In genomic region chr6:32175711-32176475, GRCh38 we compare ENCODE assay signal across 8 cellular contexts. TPM values are rescaled to one million over a fixed set of nuclear protein-coding genes. Genes with fewer than 3 reads are reported as not detected.
DNase-seq lines count a peak whose midpoint lies in the region; ATAC-seq and TF ChIP-seq lines count a peak whose summit lies in the region.

Gene AGPAT1 (minus strand): TSS chr6:32176084. CDS start chr6:32171496, 4,588 bp downstream.

- H3K27me3 Mint-ChIP-seq in T-helper 2 cell treated with Interferon-gamma antibody and Interleukin-4, amounts not matched to agents 5 μg/mL and 100 μg/mL, for 36 hours (ENCODE audit: low read depth), result no peaks in the 10 kb centered on the region

- peak within 1 kb of the TSS; percentile 98 for H3K27ac Mint-ChIP-seq in T-helper 2 cell treated with Interferon-gamma antibody and Interleukin-4, amounts not matched to agents 5 μg/mL and 100 μg/mL, for 36 hours

- H3K27me3 ChIP-seq in prostate gland (replicated peaks; ENCODE audit: insufficient read depth) (no peaks in the 10 kb centered on the region), upper lobe of right lung (no peaks in the 10 kb centered on the region)

- no peaks in the 10 kb centered on the region for H3K4me1 ChIP-seq in prostate gland (replicated peaks)
- peaks cover 37% of the 10 kb centered on the region for H3K4me1 ChIP-seq in upper lobe of right lung

- peaks cover 47% of the 10 kb centered on the region for H3K4me1 Mint-ChIP-seq in T-helper 2 cell treated with Interferon-gamma antibody and Interleukin-4, amounts not matched to agents 5 μg/mL and 100 μg/mL, for 36 hours (ENCODE audit: low read depth)

- DNase-seq in GM04503 (ENCODE audit: low read depth) (peak; percentile 84), NCI-H2029 treated with DMSO at 0.1 percent for 48 hours (lab: John Stamatoyannopoulos, UW) (peak; percentile 82), anterior cingulate cortex (lab: John Stamatoyannopoulos, UW) (peak; percentile 65 to 99 (median 96)), left ventricle myocardium superior (peak; percentile 98), prostate gland (ENCODE audit: low spot score) (peak; percentile 96), upper lobe of right lung (peak; percentile 97)
- peak; percentile 93 for DNase-seq in T-helper 2 cell treated with Interferon-gamma antibody and Interleukin-4, amounts not matched to agents 5 μg/mL and 100 μg/mL, for 36 hours (ENCODE audit: low spot score)

- peaks cover 21% of the 10 kb centered on the region for H3K36me3 Mint-ChIP-seq in T-helper 2 cell treated with Interferon-gamma antibody and Interleukin-4, amounts not matched to agents 5 μg/mL and 100 μg/mL, for 36 hours (ENCODE audit: low read depth)

- H3K36me3 ChIP-seq in prostate gland (no peaks in the 10 kb centered on the region), upper lobe of right lung (peaks cover 11% of the 10 kb centered on the region)

- no peak for TF ChIP-seq CTCF in prostate gland (IDR thresholded peaks at IDR 0.05)
- no peak for TF ChIP-seq CTCF in upper lobe of right lung (IDR thresholded peaks at IDR 0.05)

- intact Hi-C loops in left ventricle myocardium superior (cut with micrococcal nuclease), result loop anchor here (10.0 kb wide), 1 partner anchor 51 kb away; the partner anchor contains the start of gene ATF6B
- intact Hi-C loops in prostate gland (cut with DNase I), result loop anchor here (5.0 kb wide), 1 partner anchor 279 kb away; the partner anchor contains the start of gene EHMT2
- intact Hi-C loops in upper lobe of right lung (cut with DNase I), result no loop called here

- peak within 1 kb of the TSS; percentile 97 for H3K4me3 Mint-ChIP-seq in T-helper 2 cell treated with Interferon-gamma antibody and Interleukin-4, amounts not matched to agents 5 μg/mL and 100 μg/mL, for 36 hours

- ATAC-seq in HG02798 (IDR thresholded peaks at IDR 0.05; ENCODE audit: poor library complexity, unreplicated experiment) (peak; percentile 51), left ventricle myocardium superior (peak; percentile 68), upper lobe of right lung (peak; percentile 81)

- peak within 1 kb of the TSS; percentile 94 for H3K4me3 ChIP-seq in prostate gland
- peak within 1 kb of the TSS; percentile 85 for H3K4me3 ChIP-seq in upper lobe of right lung

- TF ChIP-seq POLR2A in prostate gland (IDR thresholded peaks at IDR 0.05), result peak; percentile 60

- no peaks in the 10 kb centered on the region for H3K9me3 Mint-ChIP-seq in T-helper 2 cell treated with Interferon-gamma antibody and Interleukin-4, amounts not matched to agents 5 μg/mL and 100 μg/mL, for 36 hours

- H3K27ac ChIP-seq in prostate gland (peak within 1 kb of the TSS; percentile 93), upper lobe of right lung (peak within 1 kb of the TSS; percentile 98)

- under 1% methylated on average over 27 of the region's 27 CpGs for WGBS in prostate gland

- H3K9me3 ChIP-seq in prostate gland, result no peaks in the 10 kb centered on the region
- H3K9me3 ChIP-seq in upper lobe of right lung, result no peaks in the 10 kb centered on the region

RNA-seq across cellular contexts. Expression of gene AGPAT1, which starts in this region (rescaled TPM):
- 49.7 TPM for total RNA-seq in left ventricle myocardium superior
- total RNA-seq in prostate gland, result 100 to 1,000 TPM in 1 of 2 donors, 10 to 100 TPM in 1; 52.6 to 113 TPM
- total RNA-seq in upper lobe of right lung, result 53.0 TPM

Comparison
In these comparisons a context has a peak if more than half of its experiments do, and no peak if none do; other contexts are left out.
1. Peak in every context shown above with its lines: DNase-seq, ATAC-seq, H3K4me3 ChIP-seq and H3K27ac ChIP-seq.